In the genomic region with DNA sequence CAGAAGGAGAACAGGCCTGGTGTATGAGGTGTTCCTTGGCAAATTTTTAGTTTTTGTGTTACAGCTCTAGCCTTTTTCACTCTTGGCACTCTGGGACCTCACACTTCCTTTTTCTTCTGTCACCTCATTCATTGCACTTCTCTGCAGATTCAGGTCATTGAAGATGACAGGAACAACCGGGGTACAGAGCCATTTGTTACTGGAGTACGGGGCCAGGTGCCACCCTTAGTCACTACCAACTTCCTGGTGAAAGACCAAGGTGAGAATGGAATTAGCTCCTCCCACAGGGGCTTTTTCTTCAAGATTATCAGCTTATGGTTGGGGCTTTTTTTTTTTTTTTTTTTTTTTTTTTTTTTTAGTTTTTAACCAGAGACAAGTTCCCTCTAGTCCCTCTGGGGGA, we compare ENCODE assay signal across 22 cellular contexts. TPM values are rescaled to one million over a fixed set of nuclear protein-coding genes. Genes with fewer than 3 reads are reported as not detected.
A peak's percentile ranks its signal among the peaks of the same experiment; 100 is the strongest.
DNase-seq lines count a peak whose midpoint lies in the region; ATAC-seq, FAIRE-seq and TF ChIP-seq lines count a peak whose summit lies in the region.
"Had no signal": no experiment of that assay in that cellular context is flagged by ENCODE, and none has a peak within 500 bp of the region (broad histone marks: within the 10 kb centered on the region; RNA-seq: fewer than 3 reads in every experiment).

No MANE protein-coding gene starts in this region.

- no peak for DNase-seq in activated CD4-positive, alpha-beta T cell treated with anti-CD3 and anti-CD28 coated beads, Interleukin-2, amount 10 ng/mL, durations not matched to agents 24 days and 14 days
- DNase-seq in activated CD4-positive, alpha-beta T cell treated with anti-CD3 and anti-CD28 coated beads for 1 hour, result no peak
- DNase-seq in astrocyte (ENCODE audit: low read depth), result no peak
- DNase-seq in natural killer cell, result no peak
- no peak for DNase-seq in NCI-H2029 treated with DMSO at 0.1 percent for 48 hours (lab: John Stamatoyannopoulos, UW)
- DNase-seq in GM13977 (ENCODE audit: low spot score), result no peak
- DNase-seq in globus pallidus (ENCODE audit: low spot score), result no peak
- DNase-seq: 8988T; amygdala; Karpas-422; left colon; mucosa of descending colon; NCI-H1092 treated with DMSO at 0.1 percent for 48 hours; NCI-H526; ovary; stimulated activated CD4-positive, alpha-beta T cell treated with anti-CD3 and anti-CD28 coated beads, Interleukin-4, amount 100 ng/mL, for 4 hours; stimulated activated CD8-positive, alpha-beta memory T cell treated with anti-CD3 and anti-CD28 coated beads, Interleukin-4, amount 100 ng/mL, for 48 hours; T1000; thyroid gland had no signal

- H3K36me3 ChIP-seq in HEK293 (ENCODE audit: control insufficient read depth in 2 of 2, insufficient read depth in 1 of 2, low read length in 2 of 2) (peaks cover 42 to 92% of the 10 kb centered on the region in 2 experiments), astrocyte (ENCODE audit: insufficient read depth, low read length) (peaks cover 76% of the 10 kb centered on the region)
- H3K36me3 ChIP-seq: ovary had no signal

- TF ChIP-seq CTCF in HEK293 (tag by site-specific recombination; IDR thresholded peaks at IDR 0.05) (no peak), astrocyte (IDR thresholded peaks at IDR 0.05; ENCODE audit: insufficient read depth, low read depth, low read length) (no peak), natural killer cell (IDR thresholded peaks at IDR 0.05) (no peak), GM13977 (IDR thresholded peaks at IDR 0.05; ENCODE audit: extremely low read depth, insufficient read depth, missing control alignments) (no peak)

- peak; percentile 13 to 30 (median 15) for ATAC-seq in natural killer cell
- ATAC-seq: left colon, mucosa of descending colon had no signal

- no peaks in the 10 kb centered on the region for H3K4me1 ChIP-seq in HEK293 (ENCODE audit: control insufficient read depth, insufficient read depth, low read length)
- peaks cover 15% of the 10 kb centered on the region for H3K4me1 ChIP-seq in astrocyte (ENCODE audit: insufficient read depth, low read length)

- no peak overlapping the region for H3K27ac ChIP-seq in HEK293 (ENCODE audit: extremely low read depth, low read depth, low read length)
- peak overlapping the region; percentile 32 for H3K27ac ChIP-seq in astrocyte (ENCODE audit: low read depth, low read length)
- H3K27ac ChIP-seq: ovary, thyroid gland had no signal

- peak overlapping the region; percentile 17 for H3K9ac ChIP-seq in astrocyte (ENCODE audit: low read length)

- peaks cover 79% of the 10 kb centered on the region for H3K36me3 Mint-ChIP-seq in activated CD4-positive, alpha-beta T cell treated with anti-CD3 and anti-CD28 coated beads, Interleukin-2, amount 10 ng/mL, durations not matched to agents 24 days and 14 days (ENCODE audit: low read depth)
- H3K36me3 Mint-ChIP-seq in astrocyte (ENCODE audit: low read depth, unreplicated experiment) (peaks cover 50% of the 10 kb centered on the region), natural killer cell (peaks cover 32% of the 10 kb centered on the region)

- H4K20me1 ChIP-seq in astrocyte (ENCODE audit: insufficient read depth, low read length), result peaks cover 81% of the 10 kb centered on the region

- no peaks in the 10 kb centered on the region for H3K9me3 Mint-ChIP-seq in activated CD4-positive, alpha-beta T cell treated with anti-CD3 and anti-CD28 coated beads, Interleukin-2, amount 10 ng/mL, durations not matched to agents 24 days and 14 days
- H3K9me3 Mint-ChIP-seq in astrocyte (ENCODE audit: unreplicated experiment) (no peaks in the 10 kb centered on the region), natural killer cell (no peaks in the 10 kb centered on the region)

- peak overlapping the region; percentile 26 for H3K4me2 ChIP-seq in astrocyte (ENCODE audit: low read length)

- H2AFZ ChIP-seq in astrocyte (ENCODE audit: low read depth, low read length), result no peak overlapping the region

- intact Hi-C loops in activated CD4-positive, alpha-beta T cell treated with anti-CD3 and anti-CD28 coated beads, Interleukin-2, amount 10 ng/mL, durations not matched to agents 24 days and 14 days (cut with micrococcal nuclease), result no loop called here
- intact Hi-C loops in natural killer cell (cut with micrococcal nuclease), result no loop called here

- CTCF ChIA-PET in HEK293 (lab: Yijun Ruan, JAX), result interaction anchor here (1.5 kb wide), 1 partner anchor 10 kb away, joined by 5 read pairs; no protein-coding TSS in a partner anchor

- H3K4me3 Mint-ChIP-seq in activated CD4-positive, alpha-beta T cell treated with anti-CD3 and anti-CD28 coated beads, Interleukin-2, amount 10 ng/mL, durations not matched to agents 24 days and 14 days, result no peak overlapping the region
- H3K4me3 Mint-ChIP-seq in astrocyte (ENCODE audit: unreplicated experiment), result peak overlapping the region; percentile 64
- no peak overlapping the region for H3K4me3 Mint-ChIP-seq in natural killer cell

- no peak for FAIRE-seq in astrocyte (lab: Jason Lieb, UNC)
- FAIRE-seq: endometrium, H54 had no signal

- in situ Hi-C loops in GM13977 (cut with MboI; ENCODE audit: low pct_unique_long_range_greater_than_20kb, low sequenced_read_pairs, unreplicated experiment), result no loop called here

- POLR2A ChIA-PET in HEK293 (lab: Yijun Ruan, JAX), result interaction anchor here (1.2 kb wide), 1 partner anchor 9 kb away, joined by 9 read pairs; a partner anchor contains a TSS

- H3K9me3 ChIP-seq in HEK293 (ENCODE audit: control insufficient read depth, insufficient read depth, low read depth, low read length) (no peaks in the 10 kb centered on the region), astrocyte (ENCODE audit: insufficient read depth, low read depth, low read length) (no peaks in the 10 kb centered on the region)
- H3K9me3 ChIP-seq: mucosa of descending colon, ovary, thyroid gland had no signal

- no peaks in the 10 kb centered on the region for H3K27me3 Mint-ChIP-seq in activated CD4-positive, alpha-beta T cell treated with anti-CD3 and anti-CD28 coated beads, Interleukin-2, amount 10 ng/mL, durations not matched to agents 24 days and 14 days
- H3K27me3 Mint-ChIP-seq in astrocyte (ENCODE audit: low read depth, unreplicated experiment) (no peaks in the 10 kb centered on the region), natural killer cell (ENCODE audit: low read depth in 2 of 2) (no peaks in the 10 kb centered on the region)

- H3K4me1 Mint-ChIP-seq in activated CD4-positive, alpha-beta T cell treated with anti-CD3 and anti-CD28 coated beads, Interleukin-2, amount 10 ng/mL, durations not matched to agents 24 days and 14 days, result peaks cover 41% of the 10 kb centered on the region
- H3K4me1 Mint-ChIP-seq in astrocyte (ENCODE audit: low read depth, unreplicated experiment) (peaks cover 38% of the 10 kb centered on the region), natural killer cell (peaks cover 59 to 78% of the 10 kb centered on the region in 2 donors)

- H3K27ac Mint-ChIP-seq in activated CD4-positive, alpha-beta T cell treated with anti-CD3 and anti-CD28 coated beads, Interleukin-2, amount 10 ng/mL, durations not matched to agents 24 days and 14 days, result peak overlapping the region; percentile 78
- H3K27ac Mint-ChIP-seq in astrocyte (ENCODE audit: unreplicated experiment) (peak overlapping the region; percentile 29), natural killer cell (peak overlapping the region; percentile 93 to 96)

- no peak overlapping the region for H3K4me3 ChIP-seq in HEK293 (ENCODE audit: low read depth, low read length)
- no peak overlapping the region for H3K4me3 ChIP-seq in astrocyte (ENCODE audit: insufficient read depth, low read depth, low read length)
- H3K4me3 ChIP-seq: mucosa of descending colon, ovary, thyroid gland had no signal

- H3K79me2 ChIP-seq in astrocyte (ENCODE audit: insufficient read depth, low read length), result peaks cover 43% of the 10 kb centered on the region

- no peaks in the 10 kb centered on the region for H3K27me3 ChIP-seq in astrocyte (ENCODE audit: insufficient read depth, low read length)
- H3K27me3 ChIP-seq: ovary, thyroid gland had no signal

TF ChIP-seq in HEK293, 187 proteins besides CTCF, POLR2A, EP300 and RAD21 (continues in another document):
- TF ChIP-seq, protein P1, sequence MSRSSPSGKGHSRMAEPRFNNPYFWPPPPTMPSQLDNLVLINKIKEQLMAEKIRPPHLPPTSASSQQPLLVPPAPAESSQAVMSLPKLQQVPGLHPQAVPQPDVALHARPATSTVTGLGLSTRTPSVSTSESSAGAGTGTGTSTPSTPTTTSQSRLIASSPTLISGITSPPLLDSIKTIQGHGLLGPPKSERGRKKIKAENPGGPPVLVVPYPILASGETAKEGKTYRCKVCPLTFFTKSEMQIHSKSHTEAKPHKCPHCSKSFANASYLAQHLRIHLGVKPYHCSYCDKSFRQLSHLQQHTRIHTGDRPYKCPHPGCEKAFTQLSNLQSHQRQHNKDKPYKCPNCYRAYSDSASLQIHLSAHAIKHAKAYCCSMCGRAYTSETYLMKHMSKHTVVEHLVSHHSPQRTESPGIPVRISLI (tag by site-specific recombination; IDR thresholded peaks at IDR 0.05), result 0 out of 2 replicates have a peak, but pooled peaks have one; percentile 16

RNA-seq across cellular contexts. Expression of a gene that starts 18.5 kb away (rescaled TPM):
- total RNA-seq in activated CD4-positive, alpha-beta T cell treated with anti-CD3 and anti-CD28 coated beads, Interleukin-2, amount 10 ng/mL, durations not matched to agents 24 days and 14 days, result 34.9 and 37.8 TPM in 2 replicates
- total RNA-seq in astrocyte (24.0 and 25.3 TPM in 2 replicates), natural killer cell (1 to 10 TPM; 5.2 to 7.0 (median 5.9) TPM)

RNA-seq across cellular contexts. Expression of a gene that starts 19.2 kb away (rescaled TPM):
- 106 TPM in 2 replicates for total RNA-seq in activated CD4-positive, alpha-beta T cell treated with anti-CD3 and anti-CD28 coated beads, Interleukin-2, amount 10 ng/mL, durations not matched to agents 24 days and 14 days
- 96.1 and 99.0 TPM in 2 replicates for total RNA-seq in astrocyte
- total RNA-seq in natural killer cell, result 100 to 1,000 TPM; 153 to 161 (median 160) TPM

RNA-seq across cellular contexts. Expression of a gene that starts 22.1 kb away (rescaled TPM):
- total RNA-seq in activated CD4-positive, alpha-beta T cell treated with anti-CD3 and anti-CD28 coated beads, Interleukin-2, amount 10 ng/mL, durations not matched to agents 24 days and 14 days, result 50.8 and 53.5 TPM in 2 replicates
- total RNA-seq in astrocyte, result 70.2 and 70.7 TPM in 2 replicates
- 100 to 1,000 TPM; 157 to 161 (median 159) TPM for total RNA-seq in natural killer cell

RNA-seq across cellular contexts. Expression of a gene that starts 48.1 kb away (rescaled TPM):
- 50.5 and 50.6 TPM in 2 replicates for total RNA-seq in activated CD4-positive, alpha-beta T cell treated with anti-CD3 and anti-CD28 coated beads, Interleukin-2, amount 10 ng/mL, durations not matched to agents 24 days and 14 days
- total RNA-seq in astrocyte (16.2 and 21.5 TPM in 2 replicates), natural killer cell (10 to 100 TPM; 64.7 to 73.8 (median 65.4) TPM)

Comparison
In these comparisons a context has a peak if more than half of its experiments do, and no peak if none do; other contexts are left out.
1. H3K27ac Mint-ChIP-seq: peak in every context shown above with its lines; median percentile 94 in natural killer cell; 78 in activated CD4-positive, alpha-beta T cell treated with anti-CD3 and anti-CD28 coated beads, Interleukin-2, amount 10 ng/mL, durations not matched to agents 24 days and 14 days; 29 in astrocyte.